In genomic region chr7:43135129-43135528, GRCh38 we compare ENCODE assay signal across 24 cellular contexts. TPM values are rescaled to one million over a fixed set of nuclear protein-coding genes. Genes with fewer than 3 reads are reported as not detected.
DNase-seq lines count a peak whose midpoint lies in the region; ATAC-seq and TF ChIP-seq lines count a peak whose summit lies in the region.
"Had no signal": no experiment of that assay in that cellular context is flagged by ENCODE, and none has a peak within 500 bp of the region (broad histone marks: within the 10 kb centered on the region; RNA-seq: fewer than 3 reads in every experiment).

No MANE protein-coding gene starts in this region.

- CTCF ChIA-PET in RWPE1 (lab: Yijun Ruan, JAX): interaction anchor here (0.6 to 0.7 kb wide), 2 partner anchors 55 to 992 kb away, joined by 3 read pairs; no protein-coding TSS in a partner anchor

- H3K36me3 ChIP-seq in H7 (replicated peaks; ENCODE audit: control insufficient read depth, insufficient read depth, low read length) (no peaks in the 10 kb centered on the region), gastroesophageal sphincter (no peaks in the 10 kb centered on the region), upper lobe of right lung (no peaks in the 10 kb centered on the region)
- H3K36me3 ChIP-seq: adrenal gland, neural progenitor cell, SJCRH30, thoracic aorta had no signal

- WGBS in gastroesophageal sphincter (ENCODE audit: low coverage in 1 of 2), 2 donors: 58% methylated on average over 1 of the region's 1 CpG; no CpG with 5 or more reads in 1 of the 2 donors

- H3K27ac ChIP-seq in RWPE1 (no peak overlapping the region), foreskin keratinocyte (no peak overlapping the region), gastroesophageal sphincter (no peak overlapping the region), upper lobe of right lung (no peak overlapping the region)
- H3K27ac ChIP-seq: adrenal gland, neural progenitor cell, SJCRH30, skin epidermis, thoracic aorta, VCaP had no signal

- no peak for TF ChIP-seq POLR2A in gastroesophageal sphincter (IDR thresholded peaks at IDR 0.05)

- TF ChIP-seq CTCF in RWPE1 (conservative IDR thresholded peaks at IDR 0.05; ENCODE audit: low read depth) (no peak), foreskin keratinocyte (conservative IDR thresholded peaks at IDR 0.05) (peak; percentile 41), gastroesophageal sphincter (IDR thresholded peaks at IDR 0.05) (no peak), upper lobe of right lung (IDR thresholded peaks at IDR 0.05) (no peak)

- H3K4me3 ChIP-seq in H7 (ENCODE audit: insufficient read depth, low read depth, low read length) (no peak overlapping the region), gastroesophageal sphincter (no peak overlapping the region), upper lobe of right lung (no peak overlapping the region)
- H3K4me3 ChIP-seq: adrenal gland, mucosa of descending colon, neural progenitor cell, SJCRH30, skin epidermis, thoracic aorta had no signal

- no peaks in the 10 kb centered on the region for H3K27me3 ChIP-seq in H7 (ENCODE audit: control insufficient read depth, insufficient read depth, low read length)
- no peaks in the 10 kb centered on the region for H3K27me3 ChIP-seq in foreskin keratinocyte
- peaks cover 23% of the 10 kb centered on the region for H3K27me3 ChIP-seq in gastroesophageal sphincter
- H3K27me3 ChIP-seq in upper lobe of right lung: peaks cover 5% of the 10 kb centered on the region
- H3K27me3 ChIP-seq: adrenal gland, neural progenitor cell had no signal

- ATAC-seq in foreskin keratinocyte (peak; percentile 90), gastroesophageal sphincter (no peak), upper lobe of right lung (no peak)
- ATAC-seq: left lobe of liver; mucosa of descending colon; stimulated activated naive B cell treated with anti-CD40 and anti-IgM and Interleukin-4, amounts not matched to agents 10 μg/mL and 1 μg/mL and 100 μg/mL, for 72 hours; T-helper 17 cell had no signal

- DNase-seq in H7 (peak; percentile 39), RWPE1 (ENCODE audit: low spot score) (peak; percentile 81), foreskin keratinocyte (peak; percentile 46 to 79), renal cortical epithelial cell (ENCODE audit: low read depth) (peak; percentile 19), upper lobe of right lung (no peak), NCI-H2196 (lab: John Stamatoyannopoulos, UW; ENCODE audit: unreplicated experiment) (no peak)
- DNase-seq: activated gamma-delta T cell treated with Interleukin-2 at 50 U/mL for 16 hours; adrenal gland; foreskin fibroblast; mucosa of descending colon; NCI-H1694; NCI-H2227 treated with DMSO at 0.1 percent for 48 hours; NCI-H774; SJCRH30; stimulated activated CD4-positive, alpha-beta T cell treated with anti-CD3 and anti-CD28 coated beads, Interleukin-2, amount 100 ng/mL, for 24 hours; stimulated activated naive B cell treated with anti-CD40 and anti-IgM and Interleukin-4, amounts not matched to agents 10 μg/mL and 1 μg/mL and 100 μg/mL, for 72 hours; T-helper 17 cell had no signal

- TF ChIP-seq EP300 in gastroesophageal sphincter (IDR thresholded peaks at IDR 0.05): no peak

- H3K9me3 ChIP-seq in gastroesophageal sphincter (no peaks in the 10 kb centered on the region), upper lobe of right lung (no peaks in the 10 kb centered on the region)
- H3K9me3 ChIP-seq: adrenal gland, mucosa of descending colon, SJCRH30, thoracic aorta had no signal

- intact Hi-C loops in upper lobe of right lung (cut with DNase I): no loop called here

- H3K4me1 ChIP-seq in foreskin keratinocyte (peaks cover 13% of the 10 kb centered on the region), gastroesophageal sphincter (no peaks in the 10 kb centered on the region), upper lobe of right lung (no peaks in the 10 kb centered on the region)
- H3K4me1 ChIP-seq: adrenal gland, SJCRH30 had no signal

- POLR2A ChIA-PET in RWPE1 (lab: Yijun Ruan, JAX; ENCODE audit: low non-redundant PET): no interaction called here

RNA-seq across cellular contexts. Expression of gene HECW1, which starts 22.7 kb away (rescaled TPM):
- 4.2 and 4.3 TPM in 2 replicates for total RNA-seq in H7 (2014; rRNA removed; shearing (Covaris generic))
- total RNA-seq in foreskin keratinocyte: not detected in 2 replicates
- 0.10 TPM in 1 of 2 replicates, not detected in the other for polyA plus RNA-seq in foreskin keratinocyte
- total RNA-seq in renal cortical epithelial cell: 1.7 and 3.1 TPM in 2 replicates
- total RNA-seq in gastroesophageal sphincter: under 1 TPM in 3 of 4 donors, not detected in 1; 0.04 to 0.31 (median 0.13) TPM
- 1.6 TPM for total RNA-seq in upper lobe of right lung
- total RNA-seq: endothelial cell of umbilical vein, left lobe of liver, SJCRH30, T-helper 17 cell had no signal
- polyA plus RNA-seq: endothelial cell of umbilical vein had no signal

Comparison
In these comparisons a context has a peak if more than half of its experiments do, and no peak if none do; other contexts are left out.
1. DNase-seq: peak in H7 (single experiment), RWPE1 (single experiment), foreskin keratinocyte (2 of 2) and renal cortical epithelial cell (single experiment); none in upper lobe of right lung (single experiment) and NCI-H2196 (single experiment).